ENCODE assay signal across 13 cellular contexts in genomic region chr1:7366955-7367665, GRCh38.
DNase-seq lines count a peak whose midpoint lies in the region; ATAC-seq and TF ChIP-seq lines count a peak whose summit lies in the region.
"Had no signal": no experiment of that assay in that cellular context is flagged by ENCODE, and none has a peak within 500 bp of the region (broad histone marks: within the 10 kb centered on the region; RNA-seq: fewer than 3 reads in every experiment).

No MANE protein-coding gene starts in this region.

- H3K4ac ChIP-seq in neuronal stem cell (ENCODE audit: low read length), result no peak overlapping the region

- H3K23ac ChIP-seq in neuronal stem cell (ENCODE audit: low read depth, low read length, poor library complexity), result peak overlapping the region; percentile 39

- ATAC-seq in GM18502 (IDR thresholded peaks at IDR 0.05; ENCODE audit: poor library complexity, unreplicated experiment), result no peak
- no peak for ATAC-seq in HG03521 (IDR thresholded peaks at IDR 0.05; ENCODE audit: unreplicated experiment)
- ATAC-seq in gastroesophageal sphincter, result no peak
- ATAC-seq: activated CD8-positive, alpha-beta T cell treated with anti-CD3 and anti-CD28 coated beads for 36 hours had no signal

- no peak for TF ChIP-seq EP300 in gastroesophageal sphincter (IDR thresholded peaks at IDR 0.05)

- no peak overlapping the region for H3K4me3 ChIP-seq in neuronal stem cell (ENCODE audit: low read length in 2 of 2)
- H3K4me3 ChIP-seq in testis, result no peak overlapping the region
- no peak overlapping the region for H3K4me3 ChIP-seq in gastroesophageal sphincter
- H3K4me3 ChIP-seq: sigmoid colon had no signal

- no peak overlapping the region for H3K4me2 ChIP-seq in neuronal stem cell (ENCODE audit: insufficient read depth, low read length, poor library complexity, severe bottlenecking)

- no peak overlapping the region for H2BK120ac ChIP-seq in neuronal stem cell (ENCODE audit: low read depth, low read length)

- TF ChIP-seq CTCF in testis (IDR thresholded peaks at IDR 0.05) (no peak), gastroesophageal sphincter (IDR thresholded peaks at IDR 0.05) (no peak)

- no peak overlapping the region for H4K91ac ChIP-seq in neuronal stem cell (ENCODE audit: low read depth, low read length, poor library complexity)

- H2BK15ac ChIP-seq in neuronal stem cell (ENCODE audit: low read length), result no peak overlapping the region

- H2BK5ac ChIP-seq in neuronal stem cell (ENCODE audit: low read length), result no peak overlapping the region

- TF ChIP-seq POLR2A in testis (IDR thresholded peaks at IDR 0.05) (no peak), gastroesophageal sphincter (IDR thresholded peaks at IDR 0.05) (no peak)

- H3K4me1 ChIP-seq in neuronal stem cell (ENCODE audit: control insufficient read depth in 2 of 2, insufficient read depth in 1 of 2, low read depth in 1 of 2, low read length in 2 of 2) (peaks cover 0 to 3% of the 10 kb centered on the region in 2 donors), testis (no peaks in the 10 kb centered on the region), gastroesophageal sphincter (no peaks in the 10 kb centered on the region)

- H3K27ac ChIP-seq in neuronal stem cell (replicated peaks; ENCODE audit: low read length), result no peak overlapping the region
- H3K27ac ChIP-seq in testis, result no peak overlapping the region
- no peak overlapping the region for H3K27ac ChIP-seq in gastroesophageal sphincter
- H3K27ac ChIP-seq: sigmoid colon had no signal

- WGBS in neuronal stem cell (ENCODE audit: extremely low coverage in 2 of 2, insufficient read length in 2 of 2, insufficient replicate concordance in 1 of 2), 2 donors, result no CpG with 5 or more reads among the region's 5 CpGs
- 89 to 98% methylated on average over 5 of the region's 5 CpGs for WGBS in testis, 2 donors
- 83 to 94% methylated on average over 2 to 5 of the region's 5 CpGs for WGBS in gastroesophageal sphincter (ENCODE audit: low coverage in 1 of 2), 2 donors

- H2AFZ ChIP-seq in neuronal stem cell (ENCODE audit: low read length), result no peak overlapping the region

- no peak overlapping the region for H2BK12ac ChIP-seq in neuronal stem cell (ENCODE audit: low read length)

- H3K18ac ChIP-seq in neuronal stem cell (ENCODE audit: low read length), result no peak overlapping the region

- H3K36me3 ChIP-seq in neuronal stem cell (replicated peaks in 1 of 2; ENCODE audit: control insufficient read depth in 2 of 2, insufficient read depth in 2 of 2, low read length in 2 of 2), result no peaks in the 10 kb centered on the region
- no peaks in the 10 kb centered on the region for H3K36me3 ChIP-seq in testis (ENCODE audit: low read depth, missing control alignments)
- no peaks in the 10 kb centered on the region for H3K36me3 ChIP-seq in gastroesophageal sphincter
- H3K36me3 ChIP-seq: sigmoid colon had no signal

- DNase-seq in NCI-H1092 treated with DMSO at 0.1 percent for 48 hours (lab: John Stamatoyannopoulos, UW) (peak; percentile 91), NCI-H2196 (lab: John Stamatoyannopoulos, UW; ENCODE audit: unreplicated experiment) (peak; percentile 71), SW480 (ENCODE audit: low spot score) (peak; percentile 37), neuronal stem cell (ENCODE audit: low spot score) (no peak), testis (no peak)
- DNase-seq: activated CD8-positive, alpha-beta T cell treated with anti-CD3 and anti-CD28 coated beads for 36 hours; AML-193; sigmoid colon; stimulated activated CD4-positive, alpha-beta T cell treated with anti-CD3 and anti-CD28 coated beads, Interleukin-4, amount 100 ng/mL, for 1 hour; stimulated activated CD8-positive, alpha-beta memory T cell treated with anti-CD3 and anti-CD28 coated beads, Interleukin-4, amount 100 ng/mL, for 48 hours had no signal

- no peak overlapping the region for H4K8ac ChIP-seq in neuronal stem cell (ENCODE audit: low read depth, low read length)

- no peak overlapping the region for H2AK5ac ChIP-seq in neuronal stem cell (ENCODE audit: low read depth, low read length)

- no peak overlapping the region for H3K9ac ChIP-seq in neuronal stem cell (ENCODE audit: low read depth, low read length, poor library complexity)

- H3K9me3 ChIP-seq in neuronal stem cell (replicated peaks in 1 of 2; ENCODE audit: control insufficient read depth in 2 of 2, insufficient read depth in 1 of 2, low read depth in 1 of 2, low read length in 2 of 2) (no peaks in the 10 kb centered on the region), testis (no peaks in the 10 kb centered on the region), gastroesophageal sphincter (no peaks in the 10 kb centered on the region)
- H3K9me3 ChIP-seq: sigmoid colon had no signal

- intact Hi-C loops in testis (cut with DNase I; ENCODE audit: low total_unique reads), result no loop called here

- no peak overlapping the region for H3K14ac ChIP-seq in neuronal stem cell (ENCODE audit: low read length)

- H3K27me3 ChIP-seq in neuronal stem cell (ENCODE audit: control insufficient read depth in 3 of 3, insufficient read depth in 3 of 3, low read depth in 1 of 3, low read length in 3 of 3) (no peaks in the 10 kb centered on the region), testis (no peaks in the 10 kb centered on the region), gastroesophageal sphincter (no peaks in the 10 kb centered on the region)
- H3K27me3 ChIP-seq: sigmoid colon had no signal

- H3K79me1 ChIP-seq in neuronal stem cell (ENCODE audit: low read depth, low read length), result no peaks in the 10 kb centered on the region

Comparison
In these comparisons a context has a peak if more than half of its experiments do, and no peak if none do; other contexts are left out.
1. DNase-seq: peak in NCI-H1092 treated with DMSO at 0.1 percent for 48 hours (single experiment), NCI-H2196 (single experiment) and SW480 (single experiment); none in neuronal stem cell (single experiment) and testis (single experiment).